ENCODE assay signal across 13 cellular contexts in the genomic region with DNA sequence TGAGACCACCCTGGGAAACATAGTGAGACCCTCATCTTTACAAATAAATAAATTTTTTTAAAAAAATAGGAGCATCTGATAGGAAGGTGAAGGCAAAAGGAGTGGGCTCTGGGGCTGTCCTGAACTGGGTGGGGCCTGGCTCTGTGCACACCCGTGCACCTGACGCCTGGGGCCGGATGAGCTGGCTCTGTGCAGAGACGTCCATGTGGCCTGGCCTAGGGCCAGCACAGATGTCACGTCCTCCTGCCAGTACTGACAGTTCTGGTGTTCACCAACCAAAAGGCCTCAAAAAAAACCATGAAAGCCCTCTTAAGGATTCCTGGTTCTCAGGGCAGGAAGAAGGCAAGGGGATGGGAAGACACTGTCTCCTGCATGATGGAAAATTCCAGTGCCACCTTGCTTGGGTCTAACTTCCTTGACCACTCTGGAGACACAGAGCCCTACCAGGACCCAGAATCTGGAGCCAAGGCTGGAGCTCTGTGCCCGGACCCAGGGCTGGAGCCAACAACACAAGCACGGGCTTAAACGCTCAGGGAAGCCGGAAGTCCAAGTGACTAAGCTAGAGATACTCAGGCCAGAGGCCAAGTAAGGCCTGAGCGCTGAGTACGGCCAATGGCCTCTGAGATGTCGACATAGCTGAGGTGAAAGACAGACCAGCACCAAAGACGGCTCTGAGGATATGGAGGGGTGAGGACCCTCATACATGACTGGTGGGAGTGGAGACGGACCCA. TPM values are rescaled to one million over a fixed set of nuclear protein-coding genes. Genes with fewer than 3 reads are reported as not detected.
DNase-seq lines count a peak whose midpoint lies in the region; ATAC-seq and TF ChIP-seq lines count a peak whose summit lies in the region.
"Had no signal": no experiment of that assay in that cellular context is flagged by ENCODE, and none has a peak within 500 bp of the region (broad histone marks: within the 10 kb centered on the region; RNA-seq: fewer than 3 reads in every experiment).

No MANE protein-coding gene starts in this region.

- H3K27ac ChIP-seq in RWPE1: peak overlapping the region; percentile 85
- no peak overlapping the region for H3K27ac ChIP-seq in right cardiac atrium (ENCODE audit: low read length)
- peak overlapping the region; percentile 14 to 67 for H3K27ac ChIP-seq in aorta (ENCODE audit: low read depth in 1 of 2, low read length in 2 of 2)
- H3K27ac ChIP-seq in prostate gland: no peak overlapping the region
- H3K27ac ChIP-seq: ovary had no signal

- no peaks in the 10 kb centered on the region for H3K9me3 Mint-ChIP-seq in Calu3 (ENCODE audit: low read depth, unreplicated experiment)
- H3K9me3 Mint-ChIP-seq: activated T-cell treated with anti-CD3 and anti-CD28 coated beads, Interleukin-2, amount 50 U/mL, for 72 hours; T-helper 1 cell treated with Interleukin-12 subunit alpha and Interleukin-12 subunit beta and Interleukin-4 antibody, amounts not matched to agents 30 μg/mL and 1 μg/mL, for 36 hours had no signal

- H3K4me1 ChIP-seq in right cardiac atrium (ENCODE audit: control insufficient read depth, insufficient read depth, low read length) (no peaks in the 10 kb centered on the region), aorta (ENCODE audit: control insufficient read depth in 1 of 2, insufficient read depth in 2 of 2, low read length in 2 of 2) (peaks cover 0 to 3% of the 10 kb centered on the region in 2 donors), prostate gland (replicated peaks) (no peaks in the 10 kb centered on the region)

- H3K36me3 ChIP-seq in aorta (ENCODE audit: control insufficient read depth in 1 of 2, insufficient read depth in 2 of 2, low read length in 1 of 2): no peaks in the 10 kb centered on the region
- H3K36me3 ChIP-seq in prostate gland: no peaks in the 10 kb centered on the region
- H3K36me3 ChIP-seq: ovary had no signal

- H3K4me3 ChIP-seq in right cardiac atrium (ENCODE audit: low read length) (no peak overlapping the region), aorta (ENCODE audit: low read length in 2 of 2) (no peak overlapping the region), prostate gland (no peak overlapping the region)
- H3K4me3 ChIP-seq: ovary had no signal

- no peak for TF ChIP-seq CTCF in RWPE1 (conservative IDR thresholded peaks at IDR 0.05; ENCODE audit: low read depth)
- no peak for TF ChIP-seq CTCF in Calu3 (IDR thresholded peaks at IDR 0.05; ENCODE audit: unreplicated experiment)
- no peak for TF ChIP-seq CTCF in prostate gland (IDR thresholded peaks at IDR 0.05)

- no peak overlapping the region for H3K4me3 Mint-ChIP-seq in Calu3 (ENCODE audit: low read depth, unreplicated experiment)
- H3K4me3 Mint-ChIP-seq: activated T-cell treated with anti-CD3 and anti-CD28 coated beads, Interleukin-2, amount 50 U/mL, for 72 hours; T-helper 1 cell treated with Interleukin-12 subunit alpha and Interleukin-12 subunit beta and Interleukin-4 antibody, amounts not matched to agents 30 μg/mL and 1 μg/mL, for 36 hours had no signal

- H3K4me1 Mint-ChIP-seq in Calu3 (ENCODE audit: low read depth, unreplicated experiment): no peaks in the 10 kb centered on the region

- BruUV-seq in Calu3 (replicated peaks; lab: Mats Ljungman, UMichigan): no TSS peak

- peaks cover 4% of the 10 kb centered on the region for H3K27me3 Mint-ChIP-seq in Calu3 (ENCODE audit: unreplicated experiment)

- H3K27ac Mint-ChIP-seq in Calu3 (ENCODE audit: unreplicated experiment): no peak overlapping the region
- H3K27ac Mint-ChIP-seq: activated T-cell treated with anti-CD3 and anti-CD28 coated beads, Interleukin-2, amount 50 U/mL, for 72 hours; T-helper 1 cell treated with Interleukin-12 subunit alpha and Interleukin-12 subunit beta and Interleukin-4 antibody, amounts not matched to agents 30 μg/mL and 1 μg/mL, for 36 hours had no signal

- H3K36me3 Mint-ChIP-seq in Calu3 (ENCODE audit: insufficient read depth, unreplicated experiment): no peaks in the 10 kb centered on the region

- ATAC-seq in left ventricle myocardium superior (no peak), Right ventricle myocardium inferior (no peak), right cardiac atrium (peak; percentile 56 to 67), aorta (ENCODE audit: low FRiP score) (peak; percentile 54)

- POLR2A ChIA-PET in RWPE1 (lab: Yijun Ruan, JAX; ENCODE audit: low non-redundant PET): no interaction called here

- DNase-seq in left ventricle myocardium superior (peak; percentile 48), Right ventricle myocardium inferior (ENCODE audit: missing footprints) (no peak), RWPE1 (ENCODE audit: low spot score) (peak; percentile 46), right cardiac atrium (peak; percentile 30 to 64 (median 59)), aorta (peak; percentile 77 to 78), Calu3 (no peak), SIG-M5 treated with dmso at 0.1 percent for 504 hours (lab: John Stamatoyannopoulos, UW; ENCODE audit: unreplicated experiment) (no peak), prostate gland (ENCODE audit: low spot score) (no peak)
- DNase-seq: DMS53, NCI-H1092, ovary had no signal

- CTCF ChIA-PET in RWPE1 (lab: Yijun Ruan, JAX) (no interaction called here), Calu3 (lab: Charles Lee) (no interaction called here)

- H3K9me3 ChIP-seq in right cardiac atrium (ENCODE audit: control insufficient read depth, low read length): no peaks in the 10 kb centered on the region
- H3K9me3 ChIP-seq in aorta (ENCODE audit: control insufficient read depth, low read length): no peaks in the 10 kb centered on the region
- H3K9me3 ChIP-seq in prostate gland: no peaks in the 10 kb centered on the region
- H3K9me3 ChIP-seq: ovary had no signal

- intact Hi-C loops in left ventricle myocardium superior (cut with micrococcal nuclease) (no loop called here), Right ventricle myocardium inferior (cut with DNase I) (no loop called here), right cardiac atrium (cut with DNase I) (no loop called here), aorta (cut with DNase I) (no loop called here), Calu3 (cut with micrococcal nuclease; ENCODE audit: unreplicated experiment) (no loop called here), prostate gland (cut with DNase I) (no loop called here)

- 63% methylated on average over 14 of the region's 14 CpGs for WGBS in right cardiac atrium
- 26 to 37% methylated on average over 14 of the region's 14 CpGs for WGBS in aorta, 2 donors
- WGBS in prostate gland: 68% methylated on average over 14 of the region's 14 CpGs

- no peaks in the 10 kb centered on the region for H3K27me3 ChIP-seq in right cardiac atrium (ENCODE audit: control insufficient read depth, insufficient read depth)
- no peaks in the 10 kb centered on the region for H3K27me3 ChIP-seq in aorta (ENCODE audit: control insufficient read depth in 1 of 2, insufficient read depth in 2 of 2, low read length in 1 of 2)
- no peaks in the 10 kb centered on the region for H3K27me3 ChIP-seq in prostate gland (replicated peaks; ENCODE audit: insufficient read depth)
- H3K27me3 ChIP-seq: ovary had no signal

- no peak for TF ChIP-seq POLR2A in prostate gland (IDR thresholded peaks at IDR 0.05)

RNA-seq across cellular contexts. Expression of gene COPRS, which starts 32.9 kb away (rescaled TPM):
- total RNA-seq in left ventricle myocardium superior: 57.5 TPM
- total RNA-seq in Right ventricle myocardium inferior: 60.0 TPM
- total RNA-seq in right cardiac atrium: 10 to 100 TPM; 42.9 to 56.1 (median 46.0) TPM
- polyA plus RNA-seq in right cardiac atrium: 57.9 TPM
- total RNA-seq in aorta: 10 to 100 TPM; 56.9 to 69.2 TPM
- polyA plus RNA-seq in aorta: 100 to 1,000 TPM; 101 to 122 TPM
- total RNA-seq in Calu3 (2022): 30.4 and 32.6 TPM in 2 replicates
- 100 to 1,000 TPM; 124 to 125 TPM for total RNA-seq in prostate gland

Comparison
In these comparisons a context has a peak if more than half of its experiments do, and no peak if none do; other contexts are left out.
1. ATAC-seq: peak in right cardiac atrium (2 of 2) and aorta (single experiment); none in left ventricle myocardium superior (single experiment) and Right ventricle myocardium inferior (single experiment).
2. DNase-seq: peak in left ventricle myocardium superior (single experiment), RWPE1 (single experiment), right cardiac atrium (3 of 3) and aorta (2 of 2); none in Right ventricle myocardium inferior (single experiment), Calu3 (single experiment), SIG-M5 treated with dmso at 0.1 percent for 504 hours (single experiment) and prostate gland (single experiment).
3. H3K27ac ChIP-seq: peak in RWPE1 (single experiment) and aorta (2 of 2); none in right cardiac atrium (single experiment) and prostate gland (0 of 2).